In genomic region chr19:55642153-55643002, GRCh38 we compare ENCODE assay signal across 7 cellular contexts. TPM values are rescaled to one million over a fixed set of nuclear protein-coding genes. Genes with fewer than 3 reads are reported as not detected.
DNase-seq lines count a peak whose midpoint lies in the region; ATAC-seq, FAIRE-seq and TF ChIP-seq lines count a peak whose summit lies in the region.

No MANE protein-coding gene starts in this region.

- H3K27me3 ChIP-seq in Loucy (ENCODE audit: insufficient read depth, low read length, poor library complexity, severe bottlenecking) (no peaks in the 10 kb centered on the region), iPS-20b (ENCODE audit: insufficient read depth, low read length) (no peaks in the 10 kb centered on the region)

- H3K9ac ChIP-seq in Loucy (ENCODE audit: low read depth, low read length, poor library complexity, severe bottlenecking) (peak overlapping the region; percentile 85), iPS-20b (ENCODE audit: low read depth, low read length) (peak overlapping the region; percentile 97)

- H3F3A ChIP-seq in Loucy (ENCODE audit: low read depth), result no peaks in the 10 kb centered on the region

- H3K4me2 ChIP-seq in Loucy (ENCODE audit: low read depth, low read length, poor library complexity, severe bottlenecking), result peak overlapping the region; percentile 100

- peaks cover 4% of the 10 kb centered on the region for H4K20me1 ChIP-seq in Loucy (ENCODE audit: insufficient read depth, low read length, poor library complexity, severe bottlenecking)

- H3K9me3 ChIP-seq in Loucy (ENCODE audit: insufficient read depth, low read depth, low read length) (no peaks in the 10 kb centered on the region), iPS-20b (ENCODE audit: insufficient read depth, low read depth, low read length) (no peaks in the 10 kb centered on the region)

- POLR2A ChIA-PET in activated naive CD8-positive, alpha-beta T cell treated with anti-CD3 and anti-CD28 coated beads, Interleukin-2, amount 10 ng/mL, durations not matched to agents 7 days and 5 days (lab: Charles Lee), result interaction anchor here (0.8 to 2.5 kb wide), 7 partner anchors 8 to 258 kb away, joined by 4 to 20 read pairs (median 7); partner anchors contain the start of genes FIZ1, TMEM238, U2AF2 and ZNF524

- no peaks in the 10 kb centered on the region for H3K27me3 Mint-ChIP-seq in activated naive CD8-positive, alpha-beta T cell treated with anti-CD3 and anti-CD28 coated beads, Interleukin-2, amount 10 ng/mL, durations not matched to agents 7 days and 5 days

- H3K4me3 Mint-ChIP-seq in activated naive CD8-positive, alpha-beta T cell treated with anti-CD3 and anti-CD28 coated beads, Interleukin-2, amount 10 ng/mL, durations not matched to agents 7 days and 5 days, result peak overlapping the region; percentile 97

- H3K9me3 Mint-ChIP-seq in activated naive CD8-positive, alpha-beta T cell treated with anti-CD3 and anti-CD28 coated beads, Interleukin-2, amount 10 ng/mL, durations not matched to agents 7 days and 5 days, result no peaks in the 10 kb centered on the region

- peak; percentile 71 for FAIRE-seq in GM12891 (lab: Jason Lieb, UNC)

- no peaks in the 10 kb centered on the region for H3K9me2 ChIP-seq in Loucy (replicated peaks; ENCODE audit: low read depth, low read length)

- H3K4me3 ChIP-seq in Loucy (ENCODE audit: low read length, poor library complexity, severe bottlenecking), result peak overlapping the region; percentile 96
- H3K4me3 ChIP-seq in iPS-20b (ENCODE audit: low read length), result peak overlapping the region; percentile 79

- H2AFZ ChIP-seq in Loucy (ENCODE audit: low read length), result no peak overlapping the region

- peaks cover 35% of the 10 kb centered on the region for H3K4me1 ChIP-seq in Loucy (ENCODE audit: insufficient read depth, low read length, poor library complexity, severe bottlenecking)
- H3K4me1 ChIP-seq in iPS-20b (ENCODE audit: insufficient read depth, low read length), result no peaks in the 10 kb centered on the region; the same call in 1 of the 2 replicates

- H3K79me2 ChIP-seq in Loucy (ENCODE audit: insufficient read depth, low read length), result peaks cover 65% of the 10 kb centered on the region

- H3K36me3 ChIP-seq in Loucy (ENCODE audit: insufficient read depth, low read length), result no peaks in the 10 kb centered on the region; the same call in 1 of the 2 replicates
- peaks cover 15% of the 10 kb centered on the region for H3K36me3 ChIP-seq in iPS-20b (ENCODE audit: insufficient read depth, low read depth, low read length)

- DNase-seq in GM12891 (ENCODE audit: insufficient read length, low spot score), result no peak
- DNase-seq in activated naive CD8-positive, alpha-beta T cell treated with anti-CD3 and anti-CD28 coated beads, Interleukin-2, amount 10 ng/mL, durations not matched to agents 7 days and 5 days, result peak; percentile 56
- DNase-seq in stimulated activated CD4-positive, alpha-beta T cell treated with anti-CD3 and anti-CD28 coated beads, Interleukin-4, amount 100 ng/mL, for 4 hours, result peak; percentile 23 to 45
- no peak for DNase-seq in DMS153 treated with DMSO at 0.1 percent for 48 hours (lab: John Stamatoyannopoulos, UW; ENCODE audit: unreplicated experiment)
- DNase-seq in AG08396 (ENCODE audit: low spot score), result no peak

- no peak for TF ChIP-seq POLR2A in GM12891 (IDR thresholded peaks at IDR 0.05; ENCODE audit: low read depth, low read length)

- H3K27ac Mint-ChIP-seq in activated naive CD8-positive, alpha-beta T cell treated with anti-CD3 and anti-CD28 coated beads, Interleukin-2, amount 10 ng/mL, durations not matched to agents 7 days and 5 days, result peak overlapping the region; percentile 99

- H3K36me3 Mint-ChIP-seq in activated naive CD8-positive, alpha-beta T cell treated with anti-CD3 and anti-CD28 coated beads, Interleukin-2, amount 10 ng/mL, durations not matched to agents 7 days and 5 days, result peaks cover 13% of the 10 kb centered on the region

- no peak for TF ChIP-seq CTCF in Loucy (conservative IDR thresholded peaks at IDR 0.05; ENCODE audit: low read length)

- no peak overlapping the region for H3K27ac ChIP-seq in iPS-20b (ENCODE audit: low read length)

- H3K4me1 Mint-ChIP-seq in activated naive CD8-positive, alpha-beta T cell treated with anti-CD3 and anti-CD28 coated beads, Interleukin-2, amount 10 ng/mL, durations not matched to agents 7 days and 5 days, result peaks cover 38% of the 10 kb centered on the region

- ATAC-seq in activated naive CD8-positive, alpha-beta T cell treated with anti-CD3 and anti-CD28 coated beads, Interleukin-2, amount 10 ng/mL, durations not matched to agents 7 days and 5 days (ENCODE audit: low read depth), result peak; percentile 13

TF ChIP-seq in GM12891, 5 proteins besides CTCF, POLR2A, EP300 and RAD21:
- no peak for TF ChIP-seq POU2F2 (IDR thresholded peaks at IDR 0.05; ENCODE audit: low read depth, low read length)
- TF ChIP-seq TAF1 (IDR thresholded peaks at IDR 0.05; ENCODE audit: low read depth, low read length), result no peak; the same call in 1 of the 2 replicates
- no peak for TF ChIP-seq PAX5 (IDR thresholded peaks at IDR 0.05; ENCODE audit: insufficient read depth, low read length, severe bottlenecking)
- TF ChIP-seq POLR2AphosphoS5 (IDR thresholded peaks at IDR 0.05; ENCODE audit: low read depth, low read length), result no peak
- TF ChIP-seq SPI1 (IDR thresholded peaks at IDR 0.05; ENCODE audit: low read depth, low read length), result no peak

RNA-seq across cellular contexts. Expression of gene ZNF581, which starts 1.1 kb away (rescaled TPM):
- polyA plus RNA-seq in GM12891 (2012; ENCODE audit: low read depth, missing spikeins), result 47.3 TPM
- 10 to 100 TPM; 28.6 to 31.7 TPM for total RNA-seq in activated naive CD8-positive, alpha-beta T cell treated with anti-CD3 and anti-CD28 coated beads, Interleukin-2, amount 10 ng/mL, durations not matched to agents 7 days and 5 days

RNA-seq across cellular contexts. Expression of gene ZNF580, which starts 1.6 kb away (rescaled TPM):
- polyA plus RNA-seq in GM12891 (2012; ENCODE audit: low read depth, missing spikeins), result 23.7 TPM
- 10 to 100 TPM; 56.6 to 59.8 TPM for total RNA-seq in activated naive CD8-positive, alpha-beta T cell treated with anti-CD3 and anti-CD28 coated beads, Interleukin-2, amount 10 ng/mL, durations not matched to agents 7 days and 5 days

RNA-seq across cellular contexts. Expression of gene CCDC106, which starts 5.6 kb away (rescaled TPM):
- polyA plus RNA-seq in GM12891 (2012; ENCODE audit: low read depth, missing spikeins), result 29.7 TPM
- 10 to 100 TPM; 12.1 to 13.4 TPM for total RNA-seq in activated naive CD8-positive, alpha-beta T cell treated with anti-CD3 and anti-CD28 coated beads, Interleukin-2, amount 10 ng/mL, durations not matched to agents 7 days and 5 days

RNA-seq across cellular contexts. Expression of gene U2AF2, which starts 12.5 kb away (rescaled TPM):
- 150 TPM for polyA plus RNA-seq in GM12891 (2012; ENCODE audit: low read depth, missing spikeins)
- total RNA-seq in activated naive CD8-positive, alpha-beta T cell treated with anti-CD3 and anti-CD28 coated beads, Interleukin-2, amount 10 ng/mL, durations not matched to agents 7 days and 5 days, result 100 to 1,000 TPM; 257 to 267 TPM

RNA-seq across cellular contexts. Expression of gene ZNF784, which starts 18.0 kb away (rescaled TPM):
- 3.3 TPM for polyA plus RNA-seq in GM12891 (2012; ENCODE audit: low read depth, missing spikeins)
- 1 to 10 TPM; 6.3 to 7.6 TPM for total RNA-seq in activated naive CD8-positive, alpha-beta T cell treated with anti-CD3 and anti-CD28 coated beads, Interleukin-2, amount 10 ng/mL, durations not matched to agents 7 days and 5 days

Comparison
In these comparisons a context has a peak if more than half of its experiments do, and no peak if none do; other contexts are left out.
1. DNase-seq: peak in activated naive CD8-positive, alpha-beta T cell treated with anti-CD3 and anti-CD28 coated beads, Interleukin-2, amount 10 ng/mL, durations not matched to agents 7 days and 5 days (single experiment) and stimulated activated CD4-positive, alpha-beta T cell treated with anti-CD3 and anti-CD28 coated beads, Interleukin-4, amount 100 ng/mL, for 4 hours (2 of 2); none in GM12891 (single experiment), DMS153 treated with DMSO at 0.1 percent for 48 hours (single experiment) and AG08396 (single experiment).